In the genomic region with DNA sequence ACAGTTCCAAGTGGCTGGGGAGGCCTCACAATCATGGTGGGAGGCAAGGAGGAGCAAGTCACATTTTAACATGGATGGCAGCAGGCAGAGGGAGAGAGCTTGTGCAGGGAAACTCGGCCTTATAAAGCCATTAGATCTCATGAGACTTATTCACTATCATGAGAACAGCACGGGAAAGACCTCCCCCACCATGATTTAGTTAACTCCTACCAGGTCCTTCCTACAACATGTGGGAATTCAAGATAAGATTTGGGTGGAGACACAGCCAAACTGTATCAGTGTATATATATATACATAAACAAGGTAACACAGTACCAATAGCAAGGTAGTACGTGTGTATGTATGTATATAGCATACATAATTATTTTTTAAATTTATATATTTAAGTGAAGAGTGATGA, we compare ENCODE assay signal across 26 cellular contexts. TPM values are rescaled to one million over a fixed set of nuclear protein-coding genes. Genes with fewer than 3 reads are reported as not detected.
DNase-seq lines count a peak whose midpoint lies in the region; ATAC-seq, FAIRE-seq and TF ChIP-seq lines count a peak whose summit lies in the region.
"Had no signal": no experiment of that assay in that cellular context is flagged by ENCODE, and none has a peak within 500 bp of the region (broad histone marks: within the 10 kb centered on the region; RNA-seq: fewer than 3 reads in every experiment).

No MANE protein-coding gene starts in this region.

- no TSS peak for BruUV-seq in K562 (replicated peaks; lab: Mats Ljungman, UMichigan)

- H3K36me3 ChIP-seq in K562 (ENCODE audit: control insufficient read depth, insufficient read depth, low read length) (peaks cover 77% of the 10 kb centered on the region), MM.1S (replicated peaks; ENCODE audit: insufficient read depth, low read length) (peaks cover 30% of the 10 kb centered on the region)

- POLR2A ChIA-PET in K562 (lab: Yijun Ruan, JAX) = no interaction called here

- peaks cover 13% of the 10 kb centered on the region for H3K4me1 Mint-ChIP-seq in activated T-cell treated with anti-CD3 and anti-CD28 coated beads, Interleukin-2, amount 50 U/mL, for 24 hours (ENCODE audit: low read depth)
- no peaks in the 10 kb centered on the region for H3K4me1 Mint-ChIP-seq in osteocyte (ENCODE audit: unreplicated experiment)

- no peaks in the 10 kb centered on the region for H3K9me2 ChIP-seq in MM.1S (replicated peaks; ENCODE audit: insufficient read depth, low read length)

- no peak for TF ChIP-seq POLR2A in K562 (conservative IDR thresholded peaks at IDR 0.05)

- intact Hi-C loops in K562 (cut with micrococcal nuclease) = no loop called here

- 59% methylated on average over 3 of the region's 3 CpGs for WGBS in K562 (ENCODE audit: insufficient coverage, low coverage, missing lambda C conversion rate)

- H3K27ac Mint-ChIP-seq in activated T-cell treated with anti-CD3 and anti-CD28 coated beads, Interleukin-2, amount 50 U/mL, for 24 hours = peak overlapping the region; percentile 38
- no peak overlapping the region for H3K27ac Mint-ChIP-seq in osteocyte (ENCODE audit: unreplicated experiment)

- H3K4me1 ChIP-seq in K562 (replicated peaks in 1 of 2; ENCODE audit: control insufficient read depth in 2 of 2, insufficient read depth in 2 of 2, low read length in 2 of 2) (no peaks in the 10 kb centered on the region; a peak in 2 of 5 replicates), MM.1S (ENCODE audit: low read length) (no peaks in the 10 kb centered on the region)
- H3K4me1 ChIP-seq: BLaER1, SJCRH30 had no signal

- H3K9me3 Mint-ChIP-seq in activated T-cell treated with anti-CD3 and anti-CD28 coated beads, Interleukin-2, amount 50 U/mL, for 24 hours = peaks cover 13% of the 10 kb centered on the region
- no peaks in the 10 kb centered on the region for H3K9me3 Mint-ChIP-seq in osteocyte (ENCODE audit: unreplicated experiment)

- in situ Hi-C loops in K562 (cut with MboI) = no loop called here

- H3K9me3 ChIP-seq in K562 (replicated peaks; ENCODE audit: control insufficient read depth, insufficient read depth, low read depth, low read length) = peaks cover 26% of the 10 kb centered on the region
- no peaks in the 10 kb centered on the region for H3K9me3 ChIP-seq in MM.1S (replicated peaks; ENCODE audit: insufficient read depth, low read length)

- H3K4me3 ChIP-seq in K562 = no peak overlapping the region
- H3K4me3 ChIP-seq in MM.1S (ENCODE audit: low read length) = no peak overlapping the region
- H3K4me3 ChIP-seq: GM23248, PC-9, SJCRH30 had no signal

- TF ChIP-seq CTCF in K562 (IDR thresholded peaks at IDR 0.05 in 2 of 3, conservative IDR thresholded peaks at IDR 0.05 in 1 of 3; ENCODE audit: insufficient read depth in 2 of 3, low read depth in 1 of 3, low read length in 3 of 3) = no peak
- no peak for TF ChIP-seq CTCF in osteocyte (IDR thresholded peaks at IDR 0.05)
- TF ChIP-seq CTCF in MM.1S (IDR thresholded peaks at IDR 0.05; ENCODE audit: low read length) = no peak

- TF ChIP-seq EP300 in K562 (IDR thresholded peaks at IDR 0.05; ENCODE audit: low read length) = no peak; the same call in 1 of the 2 replicates

- no peak for TF ChIP-seq RAD21 in K562 (CRISPR knock-in tag; conservative IDR thresholded peaks at IDR 0.05 in 1 of 2, IDR thresholded peaks at IDR 0.05 in 1 of 2)

- no peak overlapping the region for H3K9ac ChIP-seq in K562 (ENCODE audit: insufficient read depth in 1 of 2, low read depth in 2 of 2, low read length in 2 of 2)
- no peak overlapping the region for H3K9ac ChIP-seq in MM.1S (ENCODE audit: low read length)
- H3K9ac ChIP-seq: BLaER1, GM23248 had no signal

- H3K36me3 Mint-ChIP-seq in activated T-cell treated with anti-CD3 and anti-CD28 coated beads, Interleukin-2, amount 50 U/mL, for 24 hours (ENCODE audit: low read depth) = peaks cover 91% of the 10 kb centered on the region
- peaks cover 53% of the 10 kb centered on the region for H3K36me3 Mint-ChIP-seq in osteocyte (ENCODE audit: unreplicated experiment)

- no peak overlapping the region for H2AFZ ChIP-seq in K562 (ENCODE audit: low read depth, low read length)
- no peak overlapping the region for H2AFZ ChIP-seq in MM.1S (ENCODE audit: low read length)
- H2AFZ ChIP-seq: GM23248, PC-9 had no signal

- ATAC-seq in K562 = peak; percentile 58
- ATAC-seq: HepG2, Right ventricle myocardium inferior had no signal

- no peaks in the 10 kb centered on the region for H3K27me3 Mint-ChIP-seq in activated T-cell treated with anti-CD3 and anti-CD28 coated beads, Interleukin-2, amount 50 U/mL, for 24 hours
- H3K27me3 Mint-ChIP-seq in osteocyte (ENCODE audit: unreplicated experiment) = no peaks in the 10 kb centered on the region
- H3K27me3 Mint-ChIP-seq: CD4-positive, CD25-positive, alpha-beta regulatory T cell had no signal

- H3K4me3 Mint-ChIP-seq in activated T-cell treated with anti-CD3 and anti-CD28 coated beads, Interleukin-2, amount 50 U/mL, for 24 hours = no peak overlapping the region
- H3K4me3 Mint-ChIP-seq in osteocyte (ENCODE audit: unreplicated experiment) = no peak overlapping the region
- H3K4me3 Mint-ChIP-seq: CD4-positive, CD25-positive, alpha-beta regulatory T cell had no signal

- H3K27me3 ChIP-seq in K562 (ENCODE audit: control insufficient read depth in 2 of 2, insufficient read depth in 2 of 2, low read length in 2 of 2) (no peaks in the 10 kb centered on the region), MM.1S (replicated peaks; ENCODE audit: insufficient read depth, low read length) (no peaks in the 10 kb centered on the region)
- H3K27me3 ChIP-seq: BLaER1, SJCRH30 had no signal

- no peaks in the 10 kb centered on the region for H4K20me1 ChIP-seq in K562 (replicated peaks; ENCODE audit: control insufficient read depth, insufficient read depth, low read length)
- H4K20me1 ChIP-seq in MM.1S (ENCODE audit: insufficient read depth, low read length) = no peaks in the 10 kb centered on the region
- H4K20me1 ChIP-seq: BLaER1 had no signal

- DNase-seq in activated T-cell treated with anti-CD3 and anti-CD28 coated beads, Interleukin-2, amount 50 U/mL, for 24 hours = no peak
- no peak for DNase-seq in activated T-cell treated with anti-CD3 and anti-CD28 coated beads, Interleukin-2, amount 50 U/mL, for 1 hour
- peak; percentile 28 for DNase-seq in OCI-M1 (lab: John Stamatoyannopoulos, UW)
- peak in 1 of 4 experiments; percentile 46 for DNase-seq in K562 (ENCODE audit: extremely low read depth in 1 of 4, low spot score in 3 of 4)
- peak; percentile 49 for DNase-seq in osteocyte (ENCODE audit: extremely low spot score, unreplicated experiment)
- no peak for DNase-seq in MM.1S
- no peak for DNase-seq in GM03348 (ENCODE audit: low spot score)
- DNase-seq: CD4-positive, CD25-positive, alpha-beta regulatory T cell; GM23248; H7; Kasumi-1; MV-4-11; NCI-H1105; NCI-H146; NCI-H1930; NCI-H446; NCI-H524 treated with DMSO at 0.1 percent for 48 hours; NCI-H82; NK-92 treated with Interleukin-12 subunit alpha and Interleukin-12 subunit beta, amount 100 ng/mL, for 24 hours; PC-9; SJCRH30 had no signal

- no peak overlapping the region for H3K4me2 ChIP-seq in K562 (ENCODE audit: insufficient read depth, low read length)
- H3K4me2 ChIP-seq in MM.1S (ENCODE audit: low read depth, low read length) = no peak overlapping the region
- H3K4me2 ChIP-seq: BLaER1, PC-9 had no signal

- CTCF ChIA-PET in K562 (lab: Yijun Ruan, JAX; ENCODE audit: low intra/inter-chr PET ratio) = no interaction called here

- FAIRE-seq in K562 (lab: Jason Lieb, UNC) = no peak
- FAIRE-seq: A204.1, D721Med, HepG2 had no signal

- H3K9me1 ChIP-seq in K562 (ENCODE audit: control insufficient read depth, insufficient read depth, low read length) = no peaks in the 10 kb centered on the region

- H3K27ac ChIP-seq in K562 (ENCODE audit: extremely low read depth, low read depth, low read length) (no peak overlapping the region; the same call in 2 of the 3 replicates), MM.1S (ENCODE audit: low read length) (no peak overlapping the region)
- H3K27ac ChIP-seq: BLaER1, GM23248, PC-9, SJCRH30 had no signal

- no peaks in the 10 kb centered on the region for H3F3A ChIP-seq in MM.1S (ENCODE audit: insufficient read depth, low read length)

- H3K79me2 ChIP-seq in K562 (ENCODE audit: control insufficient read depth, insufficient read depth, low read length) = no peaks in the 10 kb centered on the region
- no peaks in the 10 kb centered on the region for H3K79me2 ChIP-seq in MM.1S (ENCODE audit: low read length)

TF ChIP-seq in K562, 482 proteins besides CTCF, POLR2A, EP300 and RAD21 (continues in another document):
- TF ChIP-seq DACH1 (IDR thresholded peaks at IDR 0.05; ENCODE audit: partially characterized antibody) = no peak
- TF ChIP-seq TCF3 (CRISPR knock-in tag; IDR thresholded peaks at IDR 0.05) = peak; percentile 73
- TF ChIP-seq CBFA2T2 (conservative IDR thresholded peaks at IDR 0.05) = peak; percentile 64
- TF ChIP-seq ZNF165 (CRISPR knock-in tag; IDR thresholded peaks at IDR 0.05; ENCODE audit: borderline replicate concordance) = no peak
- no peak for TF ChIP-seq CHD1 (IDR thresholded peaks at IDR 0.05; ENCODE audit: low read length)
- TF ChIP-seq FOXA3 (CRISPR knock-in tag; conservative IDR thresholded peaks at IDR 0.05 in 1 of 2, IDR thresholded peaks at IDR 0.05 in 1 of 2) = no peak
- TF ChIP-seq BHLHE40 (IDR thresholded peaks at IDR 0.05; ENCODE audit: low read length) = 0 out of 2 replicates have a peak, but pooled peaks have one; percentile 29
- peak; percentile 64 to 73; a peak in 3 of 4 replicates for TF ChIP-seq TRIM24 (IDR thresholded peaks at IDR 0.05)
- TF ChIP-seq TRIM28 (IDR thresholded peaks at IDR 0.05) = peak; percentile 53; the same call in 1 of the 2 replicates
- no peak for TF ChIP-seq TAF9B (IDR thresholded peaks at IDR 0.05; ENCODE audit: partially characterized antibody)

RNA-seq across cellular contexts. Expression of gene NFX1, which starts 50.9 kb away (rescaled TPM):
- 66.7 and 97.6 TPM in 2 replicates for total RNA-seq in K562 (2011; cell fraction: chromatin; rRNA removed; ENCODE audit: low replicate concordance)
- total RNA-seq in K562 (2011; cell fraction: nucleolus; rRNA removed) = 38.2 and 46.5 TPM in 2 replicates
- 46.0 and 51.6 TPM in 2 replicates for total RNA-seq in K562 (2011; cell fraction: nucleoplasm; rRNA removed)
- total RNA-seq in K562 (2014; rRNA removed) (22.1 and 23.8 TPM in 2 replicates), K562 (2014; rRNA removed; fragmentation: Illumina TruSeq; extraction: Trizol) (26.3 and 28.7 TPM in 2 replicates), K562 (2015; rRNA removed; fragmentation: Illumina TruSeq; extraction: Trizol) (24.8 and 26.8 TPM in 2 replicates), K562 (2021) (29.9 and 30.8 TPM in 2 replicates), osteocyte (36.1 and 39.9 TPM in 2 replicates)
- polyA plus RNA-seq in K562 (2011; rRNA removed) (36.5 and 38.9 TPM in 2 replicates), K562 (2014; fragmentation: Illumina TruSeq; extraction: Trizol) (32.7 and 38.5 TPM in 2 replicates), K562 (2014; fragmentation: Nextera tagmentation; extraction: Ambion mirVana) (10 to 100 TPM in 1 of 2 experiments, 1 to 10 TPM in 1; 8.8 to 32.5 TPM), K562 (2014; rRNA removed) (24.0 TPM in 2 replicates)
- polyA plus RNA-seq in K562 (2011; cell fraction: cytosol; rRNA removed) = 37.3 and 38.7 TPM in 2 replicates
- polyA plus RNA-seq in K562 (2011; cell fraction: nucleus; rRNA removed) = 31.5 and 51.2 TPM in 2 replicates
- 24.7 and 28.0 TPM in 2 replicates for polyA plus RNA-seq in K562 (2012)
- 86.2 and 99.5 TPM in 2 replicates for polyA minus RNA-seq in K562 (2011; rRNA and poly(A)+ RNA removed)
- 17.6 and 30.2 TPM in 2 replicates for polyA minus RNA-seq in K562 (2011; cell fraction: cytosol; rRNA and poly(A)+ RNA removed)
- polyA minus RNA-seq in K562 (2011; cell fraction: nucleus; rRNA and poly(A)+ RNA removed) = 29.8 and 38.5 TPM in 2 replicates

Comparison
In these comparisons a context has a peak if more than half of its experiments do, and no peak if none do; other contexts are left out.
1. DNase-seq: peak in OCI-M1 (single experiment) and osteocyte (single experiment); none in activated T-cell treated with anti-CD3 and anti-CD28 coated beads, Interleukin-2, amount 50 U/mL, for 24 hours (single experiment), activated T-cell treated with anti-CD3 and anti-CD28 coated beads, Interleukin-2, amount 50 U/mL, for 1 hour (single experiment), MM.1S (single experiment) and GM03348 (single experiment).